Comparison of ENCODE assay signal across 8 cellular contexts in genomic region chr18:9792565-9793226, GRCh38.
A peak's percentile ranks its signal among the peaks of the same experiment; 100 is the strongest.
DNase-seq lines count a peak whose midpoint lies in the region; ATAC-seq and TF ChIP-seq lines count a peak whose summit lies in the region.

No MANE protein-coding gene starts in this region.

- H3K9me3 ChIP-seq in gastroesophageal sphincter (no peaks in the 10 kb centered on the region), esophagus squamous epithelium (no peaks in the 10 kb centered on the region), T-helper 17 cell (ENCODE audit: control insufficient read depth, low read length, poor library complexity, severe bottlenecking) (no peaks in the 10 kb centered on the region)

- TF ChIP-seq CTCF in gastroesophageal sphincter (IDR thresholded peaks at IDR 0.05) (peak in 3 of 4 experiments; percentile 5 to 42 (median 13)), esophagus squamous epithelium (IDR thresholded peaks at IDR 0.05) (peak in 3 of 6 experiments; percentile 30 to 51 (median 31))

- H3K36me3 ChIP-seq in gastroesophageal sphincter = peaks cover 0 to 22% of the 10 kb centered on the region in 2 donors
- peaks cover 0 to 10% (median 0%) of the 10 kb centered on the region in 3 donors for H3K36me3 ChIP-seq in esophagus squamous epithelium

- peaks cover 12% of the 10 kb centered on the region for H3K27me3 Mint-ChIP-seq in T-helper 17 cell

- no peak overlapping the region for H3K27ac Mint-ChIP-seq in T-helper 17 cell

- H3K27ac ChIP-seq in gastroesophageal sphincter = no peak overlapping the region
- H3K27ac ChIP-seq in esophagus squamous epithelium = peak overlapping the region in 1 of 4 donors; percentile 45

- no peak for ATAC-seq in gastroesophageal sphincter
- ATAC-seq in stimulated activated naive CD8-positive, alpha-beta T cell treated with anti-CD3 and anti-CD28 coated beads, Interleukin-15, Interleukin-2, amounts not matched to agents 100 U/mL and 50 U/mL, for 24 hours = no peak
- no peak for ATAC-seq in T-helper 17 cell
- no peak for ATAC-seq in HG03025 (IDR thresholded peaks at IDR 0.05; ENCODE audit: low FRiP score, unreplicated experiment)

- H3K4me3 ChIP-seq in gastroesophageal sphincter (no peak overlapping the region), esophagus squamous epithelium (no peak overlapping the region)

- peak; percentile 57 for DNase-seq in activated CD8-positive, alpha-beta memory T cell treated with anti-CD3 and anti-CD28 coated beads for 24 hours
- DNase-seq in activated CD8-positive, alpha-beta memory T cell treated with anti-CD3 and anti-CD28 coated beads, Interleukin-2, amount 50 U/mL, for 4 hours = no peak
- DNase-seq in RPMI8226 = peak; percentile 34
- DNase-seq in stimulated activated naive CD8-positive, alpha-beta T cell treated with anti-CD3 and anti-CD28 coated beads, Interleukin-15, Interleukin-2, amounts not matched to agents 100 U/mL and 50 U/mL, for 24 hours = peak; percentile 54
- no peak for DNase-seq in esophagus squamous epithelium (lab: John Stamatoyannopoulos, UW)
- no peak for DNase-seq in T-helper 17 cell

- H3K4me1 ChIP-seq in gastroesophageal sphincter (peaks cover 0 to 9% (median 0%) of the 10 kb centered on the region in 3 donors), esophagus squamous epithelium (peaks cover 0 to 16% (median 0%) of the 10 kb centered on the region in 3 donors)

- H3K4me3 Mint-ChIP-seq in T-helper 17 cell = no peak overlapping the region

- intact Hi-C loops in esophagus squamous epithelium (cut with DNase I) = no loop called here

- TF ChIP-seq POLR2A in gastroesophageal sphincter (IDR thresholded peaks at IDR 0.05) (no peak), esophagus squamous epithelium (IDR thresholded peaks at IDR 0.05) (no peak)

- H3K27me3 ChIP-seq in gastroesophageal sphincter (no peaks in the 10 kb centered on the region), esophagus squamous epithelium (no peaks in the 10 kb centered on the region)

- H3K36me3 Mint-ChIP-seq in T-helper 17 cell (ENCODE audit: low read depth) = no peaks in the 10 kb centered on the region

- WGBS in gastroesophageal sphincter (ENCODE audit: low coverage in 1 of 2), 2 donors = 80 to 96% methylated on average over 1 to 2 of the region's 3 CpGs
- WGBS in esophagus squamous epithelium, 2 donors = 85 to 91% methylated on average over 3 of the region's 3 CpGs

- no peaks in the 10 kb centered on the region for H3K4me1 Mint-ChIP-seq in T-helper 17 cell

- no peak for TF ChIP-seq EP300 in gastroesophageal sphincter (IDR thresholded peaks at IDR 0.05)

Comparison
In these comparisons a context has a peak if more than half of its experiments do, and no peak if none do; other contexts are left out.
1. DNase-seq: peak in activated CD8-positive, alpha-beta memory T cell treated with anti-CD3 and anti-CD28 coated beads for 24 hours (single experiment), RPMI8226 (single experiment) and stimulated activated naive CD8-positive, alpha-beta T cell treated with anti-CD3 and anti-CD28 coated beads, Interleukin-15, Interleukin-2, amounts not matched to agents 100 U/mL and 50 U/mL, for 24 hours (single experiment); none in activated CD8-positive, alpha-beta memory T cell treated with anti-CD3 and anti-CD28 coated beads, Interleukin-2, amount 50 U/mL, for 4 hours (single experiment), esophagus squamous epithelium (single experiment) and T-helper 17 cell (0 of 3).